1 cellular context compared by ENCODE assay signal in the genomic region with DNA sequence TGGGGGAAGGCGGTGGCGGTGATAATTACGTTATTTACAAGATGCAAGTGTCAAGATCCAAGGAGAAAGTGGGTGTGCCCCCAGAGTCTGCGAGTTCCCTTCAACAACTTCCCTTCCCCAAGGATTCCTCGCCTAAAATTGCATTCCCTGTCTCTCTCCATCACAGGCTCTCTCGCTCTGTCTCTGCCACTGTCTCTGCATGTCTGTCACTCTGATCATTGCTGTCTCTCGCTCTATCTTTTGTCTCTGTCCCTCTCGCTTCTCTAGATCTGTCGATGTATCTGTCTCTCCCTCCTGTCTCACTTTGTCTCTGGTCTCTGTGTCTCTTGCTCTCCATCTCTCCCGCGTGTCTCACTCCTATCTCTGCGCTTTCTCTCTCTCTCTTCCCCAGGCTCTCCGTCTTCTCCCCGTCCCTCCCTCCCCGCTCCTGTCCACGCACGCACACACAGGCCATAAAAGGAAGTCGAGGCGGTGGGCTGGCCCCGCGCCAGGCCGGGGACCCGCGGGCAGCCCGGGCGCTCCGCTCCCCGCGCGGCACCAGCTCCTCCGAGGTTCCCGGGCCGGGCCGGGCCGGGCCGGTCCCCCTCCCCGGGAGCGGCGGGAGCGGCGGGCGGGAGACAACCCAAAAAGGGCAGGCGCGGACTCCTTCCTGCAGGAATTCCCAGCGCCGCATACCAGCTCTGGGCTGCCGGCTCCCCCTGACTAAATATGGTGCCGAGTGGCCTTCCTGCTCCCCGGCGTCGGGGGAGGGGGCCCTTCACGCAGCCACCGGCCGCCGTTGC.
TF ChIP-seq lines count a peak whose summit lies in the region.

No MANE protein-coding gene starts in this region.

TF ChIP-seq in HepG2, 621 proteins besides CTCF, POLR2A, EP300 and RAD21 (continues in another document):
- TF ChIP-seq SRF (IDR thresholded peaks at IDR 0.05; ENCODE audit: low read depth, low read length) (peak; percentile 79), SNAPC2 (CRISPR knock-in tag; IDR thresholded peaks at IDR 0.05) (no peak), TARDBP (CRISPR knock-in tag; IDR thresholded peaks at IDR 0.05) (no peak), ELF3 (CRISPR knock-in tag; IDR thresholded peaks at IDR 0.05) (no peak), NBN (conservative IDR thresholded peaks at IDR 0.05) (peak; percentile 72; the same call in 1 of the 2 replicates), ETV5 (CRISPR knock-in tag; IDR thresholded peaks at IDR 0.05; ENCODE audit: borderline replicate concordance) (no peak), ZNF101 (CRISPR knock-in tag; IDR thresholded peaks at IDR 0.05; ENCODE audit: borderline replicate concordance, low read depth) (no peak), CENPT (CRISPR knock-in tag; IDR thresholded peaks at IDR 0.05; ENCODE audit: low read depth) (no peak), ZSCAN29 (CRISPR knock-in tag; conservative IDR thresholded peaks at IDR 0.05) (no peak), TMF1 (CRISPR knock-in tag; IDR thresholded peaks at IDR 0.05; ENCODE audit: low read depth) (no peak), AGO1 (IDR thresholded peaks at IDR 0.05; ENCODE audit: low read depth, low read length, poor library complexity, severe bottlenecking) (peak; percentile 40), HMG20B (CRISPR knock-in tag; conservative IDR thresholded peaks at IDR 0.05) (no peak), YY1 (IDR thresholded peaks at IDR 0.05; ENCODE audit: insufficient read depth, insufficient replicate concordance, low read depth, low read length) (no peak), SIX1 (CRISPR knock-in tag; IDR thresholded peaks at IDR 0.05; ENCODE audit: borderline replicate concordance) (no peak), BRD4 (CRISPR knock-in tag; IDR thresholded peaks at IDR 0.05) (no peak)
- TF ChIP-seq, protein P1, sequence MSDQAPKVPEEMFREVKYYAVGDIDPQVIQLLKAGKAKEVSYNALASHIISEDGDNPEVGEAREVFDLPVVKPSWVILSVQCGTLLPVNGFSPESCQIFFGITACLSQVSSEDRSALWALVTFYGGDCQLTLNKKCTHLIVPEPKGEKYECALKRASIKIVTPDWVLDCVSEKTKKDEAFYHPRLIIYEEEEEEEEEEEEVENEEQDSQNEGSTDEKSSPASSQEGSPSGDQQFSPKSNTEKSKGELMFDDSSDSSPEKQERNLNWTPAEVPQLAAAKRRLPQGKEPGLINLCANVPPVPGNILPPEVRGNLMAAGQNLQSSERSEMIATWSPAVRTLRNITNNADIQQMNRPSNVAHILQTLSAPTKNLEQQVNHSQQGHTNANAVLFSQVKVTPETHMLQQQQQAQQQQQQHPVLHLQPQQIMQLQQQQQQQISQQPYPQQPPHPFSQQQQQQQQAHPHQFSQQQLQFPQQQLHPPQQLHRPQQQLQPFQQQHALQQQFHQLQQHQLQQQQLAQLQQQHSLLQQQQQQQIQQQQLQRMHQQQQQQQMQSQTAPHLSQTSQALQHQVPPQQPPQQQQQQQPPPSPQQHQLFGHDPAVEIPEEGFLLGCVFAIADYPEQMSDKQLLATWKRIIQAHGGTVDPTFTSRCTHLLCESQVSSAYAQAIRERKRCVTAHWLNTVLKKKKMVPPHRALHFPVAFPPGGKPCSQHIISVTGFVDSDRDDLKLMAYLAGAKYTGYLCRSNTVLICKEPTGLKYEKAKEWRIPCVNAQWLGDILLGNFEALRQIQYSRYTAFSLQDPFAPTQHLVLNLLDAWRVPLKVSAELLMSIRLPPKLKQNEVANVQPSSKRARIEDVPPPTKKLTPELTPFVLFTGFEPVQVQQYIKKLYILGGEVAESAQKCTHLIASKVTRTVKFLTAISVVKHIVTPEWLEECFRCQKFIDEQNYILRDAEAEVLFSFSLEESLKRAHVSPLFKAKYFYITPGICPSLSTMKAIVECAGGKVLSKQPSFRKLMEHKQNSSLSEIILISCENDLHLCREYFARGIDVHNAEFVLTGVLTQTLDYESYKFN (CRISPR knock-in tag; conservative IDR thresholded peaks at IDR 0.05): no peak
- TF ChIP-seq, protein P2, sequence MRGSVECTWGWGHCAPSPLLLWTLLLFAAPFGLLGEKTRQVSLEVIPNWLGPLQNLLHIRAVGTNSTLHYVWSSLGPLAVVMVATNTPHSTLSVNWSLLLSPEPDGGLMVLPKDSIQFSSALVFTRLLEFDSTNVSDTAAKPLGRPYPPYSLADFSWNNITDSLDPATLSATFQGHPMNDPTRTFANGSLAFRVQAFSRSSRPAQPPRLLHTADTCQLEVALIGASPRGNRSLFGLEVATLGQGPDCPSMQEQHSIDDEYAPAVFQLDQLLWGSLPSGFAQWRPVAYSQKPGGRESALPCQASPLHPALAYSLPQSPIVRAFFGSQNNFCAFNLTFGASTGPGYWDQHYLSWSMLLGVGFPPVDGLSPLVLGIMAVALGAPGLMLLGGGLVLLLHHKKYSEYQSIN (CRISPR knock-in tag; IDR thresholded peaks at IDR 0.05; ENCODE audit: borderline replicate concordance): no peak
- TF ChIP-seq, protein P3, sequence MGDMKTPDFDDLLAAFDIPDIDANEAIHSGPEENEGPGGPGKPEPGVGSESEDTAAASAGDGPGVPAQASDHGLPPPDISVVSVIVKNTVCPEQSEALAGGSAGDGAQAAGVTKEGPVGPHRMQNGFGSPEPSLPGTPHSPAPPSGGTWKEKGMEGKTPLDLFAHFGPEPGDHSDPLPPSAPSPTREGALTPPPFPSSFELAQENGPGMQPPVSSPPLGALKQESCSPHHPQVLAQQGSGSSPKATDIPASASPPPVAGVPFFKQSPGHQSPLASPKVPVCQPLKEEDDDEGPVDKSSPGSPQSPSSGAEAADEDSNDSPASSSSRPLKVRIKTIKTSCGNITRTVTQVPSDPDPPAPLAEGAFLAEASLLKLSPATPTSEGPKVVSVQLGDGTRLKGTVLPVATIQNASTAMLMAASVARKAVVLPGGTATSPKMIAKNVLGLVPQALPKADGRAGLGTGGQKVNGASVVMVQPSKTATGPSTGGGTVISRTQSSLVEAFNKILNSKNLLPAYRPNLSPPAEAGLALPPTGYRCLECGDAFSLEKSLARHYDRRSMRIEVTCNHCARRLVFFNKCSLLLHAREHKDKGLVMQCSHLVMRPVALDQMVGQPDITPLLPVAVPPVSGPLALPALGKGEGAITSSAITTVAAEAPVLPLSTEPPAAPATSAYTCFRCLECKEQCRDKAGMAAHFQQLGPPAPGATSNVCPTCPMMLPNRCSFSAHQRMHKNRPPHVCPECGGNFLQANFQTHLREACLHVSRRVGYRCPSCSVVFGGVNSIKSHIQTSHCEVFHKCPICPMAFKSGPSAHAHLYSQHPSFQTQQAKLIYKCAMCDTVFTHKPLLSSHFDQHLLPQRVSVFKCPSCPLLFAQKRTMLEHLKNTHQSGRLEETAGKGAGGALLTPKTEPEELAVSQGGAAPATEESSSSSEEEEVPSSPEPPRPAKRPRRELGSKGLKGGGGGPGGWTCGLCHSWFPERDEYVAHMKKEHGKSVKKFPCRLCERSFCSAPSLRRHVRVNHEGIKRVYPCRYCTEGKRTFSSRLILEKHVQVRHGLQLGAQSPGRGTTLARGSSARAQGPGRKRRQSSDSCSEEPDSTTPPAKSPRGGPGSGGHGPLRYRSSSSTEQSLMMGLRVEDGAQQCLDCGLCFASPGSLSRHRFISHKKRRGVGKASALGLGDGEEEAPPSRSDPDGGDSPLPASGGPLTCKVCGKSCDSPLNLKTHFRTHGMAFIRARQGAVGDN (CRISPR knock-in tag; IDR thresholded peaks at IDR 0.05): peak; percentile 18; the same call in 1 of the 2 replicates
- TF ChIP-seq, protein P4, sequence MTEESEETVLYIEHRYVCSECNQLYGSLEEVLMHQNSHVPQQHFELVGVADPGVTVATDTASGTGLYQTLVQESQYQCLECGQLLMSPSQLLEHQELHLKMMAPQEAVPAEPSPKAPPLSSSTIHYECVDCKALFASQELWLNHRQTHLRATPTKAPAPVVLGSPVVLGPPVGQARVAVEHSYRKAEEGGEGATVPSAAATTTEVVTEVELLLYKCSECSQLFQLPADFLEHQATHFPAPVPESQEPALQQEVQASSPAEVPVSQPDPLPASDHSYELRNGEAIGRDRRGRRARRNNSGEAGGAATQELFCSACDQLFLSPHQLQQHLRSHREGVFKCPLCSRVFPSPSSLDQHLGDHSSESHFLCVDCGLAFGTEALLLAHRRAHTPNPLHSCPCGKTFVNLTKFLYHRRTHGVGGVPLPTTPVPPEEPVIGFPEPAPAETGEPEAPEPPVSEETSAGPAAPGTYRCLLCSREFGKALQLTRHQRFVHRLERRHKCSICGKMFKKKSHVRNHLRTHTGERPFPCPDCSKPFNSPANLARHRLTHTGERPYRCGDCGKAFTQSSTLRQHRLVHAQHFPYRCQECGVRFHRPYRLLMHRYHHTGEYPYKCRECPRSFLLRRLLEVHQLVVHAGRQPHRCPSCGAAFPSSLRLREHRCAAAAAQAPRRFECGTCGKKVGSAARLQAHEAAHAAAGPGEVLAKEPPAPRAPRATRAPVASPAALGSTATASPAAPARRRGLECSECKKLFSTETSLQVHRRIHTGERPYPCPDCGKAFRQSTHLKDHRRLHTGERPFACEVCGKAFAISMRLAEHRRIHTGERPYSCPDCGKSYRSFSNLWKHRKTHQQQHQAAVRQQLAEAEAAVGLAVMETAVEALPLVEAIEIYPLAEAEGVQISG (CRISPR knock-in tag; IDR thresholded peaks at IDR 0.05): no peak
- TF ChIP-seq, protein P5, sequence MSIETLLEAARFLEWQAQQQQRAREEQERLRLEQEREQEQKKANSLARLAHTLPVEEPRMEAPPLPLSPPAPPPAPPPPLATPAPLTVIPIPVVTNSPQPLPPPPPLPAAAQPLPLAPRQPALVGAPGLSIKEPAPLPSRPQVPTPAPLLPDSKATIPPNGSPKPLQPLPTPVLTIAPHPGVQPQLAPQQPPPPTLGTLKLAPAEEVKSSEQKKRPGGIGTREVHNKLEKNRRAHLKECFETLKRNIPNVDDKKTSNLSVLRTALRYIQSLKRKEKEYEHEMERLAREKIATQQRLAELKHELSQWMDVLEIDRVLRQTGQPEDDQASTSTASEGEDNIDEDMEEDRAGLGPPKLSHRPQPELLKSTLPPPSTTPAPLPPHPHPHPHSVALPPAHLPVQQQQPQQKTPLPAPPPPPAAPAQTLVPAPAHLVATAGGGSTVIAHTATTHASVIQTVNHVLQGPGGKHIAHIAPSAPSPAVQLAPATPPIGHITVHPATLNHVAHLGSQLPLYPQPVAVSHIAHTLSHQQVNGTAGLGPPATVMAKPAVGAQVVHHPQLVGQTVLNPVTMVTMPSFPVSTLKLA (IDR thresholded peaks at IDR 0.05): no peak
- TF ChIP-seq, protein P6, sequence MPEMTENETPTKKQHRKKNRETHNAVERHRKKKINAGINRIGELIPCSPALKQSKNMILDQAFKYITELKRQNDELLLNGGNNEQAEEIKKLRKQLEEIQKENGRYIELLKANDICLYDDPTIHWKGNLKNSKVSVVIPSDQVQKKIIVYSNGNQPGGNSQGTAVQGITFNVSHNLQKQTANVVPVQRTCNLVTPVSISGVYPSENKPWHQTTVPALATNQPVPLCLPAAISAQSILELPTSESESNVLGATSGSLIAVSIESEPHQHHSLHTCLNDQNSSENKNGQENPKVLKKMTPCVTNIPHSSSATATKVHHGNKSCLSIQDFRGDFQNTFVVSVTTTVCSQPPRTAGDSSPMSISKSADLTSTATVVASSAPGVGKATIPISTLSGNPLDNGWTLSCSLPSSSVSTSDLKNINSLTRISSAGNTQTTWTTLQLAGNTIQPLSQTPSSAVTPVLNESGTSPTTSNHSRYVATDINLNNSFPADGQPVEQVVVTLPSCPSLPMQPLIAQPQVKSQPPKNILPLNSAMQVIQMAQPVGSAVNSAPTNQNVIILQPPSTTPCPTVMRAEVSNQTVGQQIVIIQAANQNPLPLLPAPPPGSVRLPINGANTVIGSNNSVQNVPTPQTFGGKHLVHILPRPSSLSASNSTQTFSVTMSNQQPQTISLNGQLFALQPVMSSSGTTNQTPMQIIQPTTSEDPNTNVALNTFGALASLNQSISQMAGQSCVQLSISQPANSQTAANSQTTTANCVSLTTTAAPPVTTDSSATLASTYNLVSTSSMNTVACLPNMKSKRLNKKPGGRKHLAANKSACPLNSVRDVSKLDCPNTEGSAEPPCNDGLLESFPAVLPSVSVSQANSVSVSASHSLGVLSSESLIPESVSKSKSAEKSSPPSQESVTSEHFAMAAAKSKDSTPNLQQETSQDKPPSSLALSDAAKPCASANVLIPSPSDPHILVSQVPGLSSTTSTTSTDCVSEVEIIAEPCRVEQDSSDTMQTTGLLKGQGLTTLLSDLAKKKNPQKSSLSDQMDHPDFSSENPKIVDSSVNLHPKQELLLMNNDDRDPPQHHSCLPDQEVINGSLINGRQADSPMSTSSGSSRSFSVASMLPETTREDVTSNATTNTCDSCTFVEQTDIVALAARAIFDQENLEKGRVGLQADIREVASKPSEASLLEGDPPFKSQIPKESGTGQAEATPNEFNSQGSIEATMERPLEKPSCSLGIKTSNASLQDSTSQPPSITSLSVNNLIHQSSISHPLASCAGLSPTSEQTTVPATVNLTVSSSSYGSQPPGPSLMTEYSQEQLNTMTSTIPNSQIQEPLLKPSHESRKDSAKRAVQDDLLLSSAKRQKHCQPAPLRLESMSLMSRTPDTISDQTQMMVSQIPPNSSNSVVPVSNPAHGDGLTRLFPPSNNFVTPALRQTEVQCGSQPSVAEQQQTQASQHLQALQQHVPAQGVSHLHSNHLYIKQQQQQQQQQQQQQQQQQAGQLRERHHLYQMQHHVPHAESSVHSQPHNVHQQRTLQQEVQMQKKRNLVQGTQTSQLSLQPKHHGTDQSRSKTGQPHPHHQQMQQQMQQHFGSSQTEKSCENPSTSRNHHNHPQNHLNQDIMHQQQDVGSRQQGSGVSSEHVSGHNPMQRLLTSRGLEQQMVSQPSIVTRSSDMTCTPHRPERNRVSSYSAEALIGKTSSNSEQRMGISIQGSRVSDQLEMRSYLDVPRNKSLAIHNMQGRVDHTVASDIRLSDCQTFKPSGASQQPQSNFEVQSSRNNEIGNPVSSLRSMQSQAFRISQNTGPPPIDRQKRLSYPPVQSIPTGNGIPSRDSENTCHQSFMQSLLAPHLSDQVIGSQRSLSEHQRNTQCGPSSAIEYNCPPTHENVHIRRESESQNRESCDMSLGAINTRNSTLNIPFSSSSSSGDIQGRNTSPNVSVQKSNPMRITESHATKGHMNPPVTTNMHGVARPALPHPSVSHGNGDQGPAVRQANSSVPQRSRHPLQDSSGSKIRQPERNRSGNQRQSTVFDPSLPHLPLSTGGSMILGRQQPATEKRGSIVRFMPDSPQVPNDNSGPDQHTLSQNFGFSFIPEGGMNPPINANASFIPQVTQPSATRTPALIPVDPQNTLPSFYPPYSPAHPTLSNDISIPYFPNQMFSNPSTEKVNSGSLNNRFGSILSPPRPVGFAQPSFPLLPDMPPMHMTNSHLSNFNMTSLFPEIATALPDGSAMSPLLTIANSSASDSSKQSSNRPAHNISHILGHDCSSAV (CRISPR knock-in tag; IDR thresholded peaks at IDR 0.05; ENCODE audit: borderline replicate concordance): no peak
